ENCODE assay signal across 32 cellular contexts in genomic region chr3:197019021-197019420, GRCh38. TPM values are rescaled to one million over a fixed set of nuclear protein-coding genes. Genes with fewer than 3 reads are reported as not detected.
DNase-seq lines count a peak whose midpoint lies in the region; ATAC-seq, FAIRE-seq and TF ChIP-seq lines count a peak whose summit lies in the region.
"Had no signal": no experiment of that assay in that cellular context is flagged by ENCODE, and none has a peak within 500 bp of the region (broad histone marks: within the 10 kb centered on the region; RNA-seq: fewer than 3 reads in every experiment).

No MANE protein-coding gene starts in this region.

- BruUV-seq in endothelial cell of umbilical vein (replicated peaks; lab: Mats Ljungman, UMichigan): no TSS peak

- TF ChIP-seq CTCF in SK-N-SH (IDR thresholded peaks at IDR 0.05) (no peak), endothelial cell of umbilical vein (IDR thresholded peaks at IDR 0.05; ENCODE audit: extremely low read depth in 1 of 2, insufficient read depth in 1 of 2, low read depth in 1 of 2, low read length in 2 of 2) (no peak), osteoblast (IDR thresholded peaks at IDR 0.05; ENCODE audit: extremely low read depth, low read depth, low read length) (no peak), transverse colon (IDR thresholded peaks at IDR 0.05) (no peak)

- POLR2A ChIA-PET in SK-N-SH (lab: Yijun Ruan, JAX) (no interaction called here), endothelial cell of umbilical vein (lab: Charles Lee) (no interaction called here)

- H2AFZ ChIP-seq in SK-N-SH (ENCODE audit: low read depth) (no peak overlapping the region), endothelial cell of umbilical vein (ENCODE audit: low read depth, low read length) (no peak overlapping the region), osteoblast (ENCODE audit: low read length) (no peak overlapping the region)
- H2AFZ ChIP-seq: parathyroid adenoma had no signal

- intact Hi-C loops in endothelial cell of umbilical vein (cut with micrococcal nuclease) (no loop called here), transverse colon (cut with DNase I; ENCODE audit: low total_unique reads) (no loop called here)

- H3K4me1 ChIP-seq in SK-N-SH (ENCODE audit: control insufficient read depth in 1 of 2, insufficient read depth in 2 of 2, low read depth in 1 of 2, low read length in 1 of 2) (peaks cover 0 to 9% of the 10 kb centered on the region in 2 experiments; a peak in 1 of 4 replicates), endothelial cell of umbilical vein (ENCODE audit: control insufficient read depth, extremely low read depth, insufficient read depth, low read length) (no peaks in the 10 kb centered on the region), osteoblast (ENCODE audit: insufficient read depth, low read length) (no peaks in the 10 kb centered on the region), transverse colon (peaks cover 0 to 3% (median 0%) of the 10 kb centered on the region in 4 donors)
- H3K4me1 ChIP-seq: foreskin keratinocyte, parathyroid adenoma, uterus had no signal

- H3K9me3 ChIP-seq in SK-N-SH: no peaks in the 10 kb centered on the region
- no peaks in the 10 kb centered on the region for H3K9me3 ChIP-seq in endothelial cell of umbilical vein (replicated peaks; ENCODE audit: control insufficient read depth, insufficient read depth, low read length)
- no peaks in the 10 kb centered on the region for H3K9me3 ChIP-seq in osteoblast (ENCODE audit: low read depth, low read length)
- no peaks in the 10 kb centered on the region for H3K9me3 ChIP-seq in transverse colon
- H3K9me3 ChIP-seq: esophagus squamous epithelium, heart right ventricle, right atrium auricular region, uterus had no signal

- H3K79me2 ChIP-seq in SK-N-SH (ENCODE audit: insufficient read depth) (no peaks in the 10 kb centered on the region), endothelial cell of umbilical vein (ENCODE audit: control insufficient read depth, insufficient read depth, low read length) (no peaks in the 10 kb centered on the region), osteoblast (ENCODE audit: insufficient read depth, low read length) (no peaks in the 10 kb centered on the region)
- H3K79me2 ChIP-seq: parathyroid adenoma had no signal

- H3K36me3 ChIP-seq in SK-N-SH (replicated peaks in 1 of 2; ENCODE audit: control insufficient read depth in 1 of 2, insufficient read depth in 2 of 2, low read length in 1 of 2) (no peaks in the 10 kb centered on the region), endothelial cell of umbilical vein (ENCODE audit: control insufficient read depth in 2 of 2, extremely low read depth in 1 of 2, insufficient read depth in 2 of 2, low read length in 2 of 2) (no peaks in the 10 kb centered on the region), osteoblast (ENCODE audit: insufficient read depth, low read length) (no peaks in the 10 kb centered on the region), transverse colon (no peaks in the 10 kb centered on the region)
- H3K36me3 ChIP-seq: esophagus squamous epithelium, heart right ventricle, right atrium auricular region, uterus had no signal

- peaks cover 2% of the 10 kb centered on the region for H3F3A ChIP-seq in SK-N-SH (replicated peaks; ENCODE audit: insufficient read depth)

- H3K9ac ChIP-seq in SK-N-SH (no peak overlapping the region), endothelial cell of umbilical vein (replicated peaks; ENCODE audit: extremely low read depth, insufficient read depth, low read length) (no peak overlapping the region)
- H3K9ac ChIP-seq: parathyroid adenoma had no signal

- no peaks in the 10 kb centered on the region for H3K9me1 ChIP-seq in endothelial cell of umbilical vein (replicated peaks; ENCODE audit: control insufficient read depth, extremely low read depth, insufficient read depth, low read length)

- peak; percentile 3 for DNase-seq in SK-N-SH
- DNase-seq in NCI-H526 (lab: John Stamatoyannopoulos, UW): peak; percentile 75 to 77
- no peak for DNase-seq in endothelial cell of umbilical vein (ENCODE audit: low read depth, low spot score)
- DNase-seq in osteoblast (ENCODE audit: insufficient read length, low spot score, missing footprints): peak; percentile 80
- no peak for DNase-seq in transverse colon
- DNase-seq: 8988T; activated CD4-positive, alpha-beta T cell treated with anti-CD3 and anti-CD28 coated beads for 4 hours; activated gamma-delta T cell treated with Interleukin-2 at 50 U/mL for 16 hours; aorta; caudate nucleus; DMS79 treated with DMSO at 0.1 percent for 48 hours; esophagus squamous epithelium; foreskin keratinocyte; GDM1; heart right ventricle; IMR-90; NCI-H1694; NCI-H524; nephron progenitor cell; NK-92 treated with Interleukin-12 subunit alpha and Interleukin-12 subunit beta, amount 100 ng/mL, for 24 hours; SHP77 treated with DMSO at 0.1 percent for 48 hours; stimulated activated naive CD8-positive, alpha-beta T cell treated with anti-CD3 and anti-CD28 coated beads, Interleukin-15, Interleukin-2, amounts not matched to agents 100 U/mL and 50 U/mL, for 24 hours; SW 1271; T-helper 9 cell had no signal

- H3K4me3 ChIP-seq in SK-N-SH (ENCODE audit: low read depth in 2 of 2, low read length in 1 of 2): no peak overlapping the region
- no peak overlapping the region for H3K4me3 ChIP-seq in endothelial cell of umbilical vein (replicated peaks in 1 of 3; ENCODE audit: insufficient read depth in 1 of 3, low read depth in 1 of 3, low read length in 3 of 3)
- H3K4me3 ChIP-seq in osteoblast (ENCODE audit: insufficient read depth, low read length): no peak overlapping the region
- H3K4me3 ChIP-seq in transverse colon: no peak overlapping the region
- H3K4me3 ChIP-seq: esophagus squamous epithelium, heart right ventricle, right atrium auricular region, smooth muscle cell, uterus had no signal

- ATAC-seq in SK-N-SH treated with all-trans-retinoic acid at 6 μM for 48 hours: no peak
- no peak for ATAC-seq in GM19395 (IDR thresholded peaks at IDR 0.05; ENCODE audit: unreplicated experiment)
- no peak for ATAC-seq in GM18858 (IDR thresholded peaks at IDR 0.05; ENCODE audit: unreplicated experiment)
- ATAC-seq: foreskin keratinocyte; heart right ventricle; stimulated activated naive CD8-positive, alpha-beta T cell treated with anti-CD3 and anti-CD28 coated beads, Interleukin-15, Interleukin-2, amounts not matched to agents 100 U/mL and 50 U/mL, for 24 hours had no signal

- in situ Hi-C loops in transverse colon (cut with MboI; ENCODE audit: low pct_ligation_motif_present in 1 of 4, low pct_unique_long_range_greater_than_20kb in 1 of 4, low sequenced_read_pairs in 3 of 4): no loop called here

- TF ChIP-seq EP300 in SK-N-SH (IDR thresholded peaks at IDR 0.05; ENCODE audit: borderline replicate concordance in 1 of 2, low read depth in 1 of 2, low read length in 1 of 2) (no peak), transverse colon (IDR thresholded peaks at IDR 0.05; ENCODE audit: low read depth) (no peak)

- FAIRE-seq in endothelial cell of umbilical vein (lab: Jason Lieb, UNC): no peak

- H3K9me2 ChIP-seq in SK-N-SH: no peaks in the 10 kb centered on the region

- H3K27ac ChIP-seq in SK-N-SH (ENCODE audit: low read depth in 2 of 2, low read length in 1 of 2): no peak overlapping the region
- H3K27ac ChIP-seq in endothelial cell of umbilical vein (ENCODE audit: insufficient read depth, low read depth, low read length): no peak overlapping the region
- H3K27ac ChIP-seq in osteoblast (ENCODE audit: low read depth, low read length): no peak overlapping the region
- H3K27ac ChIP-seq in transverse colon: no peak overlapping the region
- H3K27ac ChIP-seq: esophagus squamous epithelium, foreskin keratinocyte, heart right ventricle, parathyroid adenoma, right atrium auricular region, uterus, VCaP had no signal

- WGBS in SK-N-SH (ENCODE audit: low lambda C conversion rate): 97% methylated on average over 6 of the region's 6 CpGs
- WGBS in transverse colon (ENCODE audit: low coverage in 1 of 2), 2 donors: 35 to 52% methylated on average over 5 to 6 of the region's 6 CpGs

- H4K20me1 ChIP-seq in SK-N-SH (ENCODE audit: insufficient read depth) (no peaks in the 10 kb centered on the region), endothelial cell of umbilical vein (replicated peaks; ENCODE audit: control insufficient read depth, extremely low read depth, insufficient read depth, low read length) (no peaks in the 10 kb centered on the region), osteoblast (ENCODE audit: insufficient read depth, low read length) (no peaks in the 10 kb centered on the region)

- TF ChIP-seq POLR2A in endothelial cell of umbilical vein (IDR thresholded peaks at IDR 0.05; ENCODE audit: low read depth, low read length) (no peak), transverse colon (IDR thresholded peaks at IDR 0.05) (no peak)

- CTCF ChIA-PET in SK-N-SH (lab: Yijun Ruan, JAX) (interaction anchor here (1.0 to 11.0 kb wide), 4 partner anchors 9 to 16 kb away, joined by 3 to 81 read pairs (median 5); partner anchors contain the start of gene MELTF), endothelial cell of umbilical vein (lab: Charles Lee) (interaction anchor here (0.8 to 1.5 kb wide), 3 partner anchors 9 to 16 kb away, joined by 3 to 4 read pairs (median 3); no protein-coding TSS in a partner anchor)

- H3K4me2 ChIP-seq in SK-N-SH (no peak overlapping the region), endothelial cell of umbilical vein (ENCODE audit: insufficient read depth, low read length) (no peak overlapping the region), osteoblast (ENCODE audit: insufficient read depth, low read length) (no peak overlapping the region)
- H3K4me2 ChIP-seq: smooth muscle cell had no signal

- TF ChIP-seq RAD21 in SK-N-SH (IDR thresholded peaks at IDR 0.05; ENCODE audit: low read length): no peak

- H3K27me3 ChIP-seq in SK-N-SH (ENCODE audit: insufficient read depth): no peaks in the 10 kb centered on the region
- peaks cover 14 to 27% of the 10 kb centered on the region in 2 experiments for H3K27me3 ChIP-seq in endothelial cell of umbilical vein (ENCODE audit: control insufficient read depth in 2 of 2, insufficient read depth in 2 of 2, low read length in 2 of 2)
- peaks cover 38% of the 10 kb centered on the region for H3K27me3 ChIP-seq in osteoblast (ENCODE audit: insufficient read depth, low read length)
- H3K27me3 ChIP-seq in transverse colon: no peaks in the 10 kb centered on the region
- H3K27me3 ChIP-seq: right atrium auricular region, uterus had no signal

- dilution Hi-C loops in endothelial cell of umbilical vein (cut with MboI; ENCODE audit: extremely low pct_ligation_motif_present, low sequenced_read_pairs): no loop called here

RNA-seq across cellular contexts. Expression of gene MELTF, which starts 10.6 kb away (rescaled TPM):
- polyA plus RNA-seq in SK-N-SH (2012; rRNA removed): 27.2 and 32.4 TPM in 2 replicates
- polyA plus RNA-seq in SK-N-SH (2012; cell fraction: cytosol; rRNA removed): 20.5 and 26.3 TPM in 2 replicates
- polyA plus RNA-seq in SK-N-SH (2012; cell fraction: nucleus; rRNA removed): 62.4 and 65.4 TPM in 2 replicates
- 1.3 and 2.3 TPM in 2 replicates for total RNA-seq in endothelial cell of umbilical vein
- 0.59 and 1.2 TPM in 2 replicates for polyA plus RNA-seq in endothelial cell of umbilical vein
- 0.45 and 0.63 TPM in 2 replicates for polyA plus RNA-seq in endothelial cell of umbilical vein (2011; cell fraction: cytosol; rRNA removed)
- polyA plus RNA-seq in endothelial cell of umbilical vein (2011; cell fraction: nucleus; rRNA removed): 1.4 and 1.9 TPM in 2 replicates
- polyA plus RNA-seq in endothelial cell of umbilical vein (2012): 0.47 and 1.3 TPM in 2 replicates
- polyA minus RNA-seq in endothelial cell of umbilical vein: 0.76 and 1.8 TPM in 2 replicates
- polyA minus RNA-seq in endothelial cell of umbilical vein (2011; cell fraction: cytosol; rRNA and poly(A)+ RNA removed): 1.7 TPM
- polyA minus RNA-seq in endothelial cell of umbilical vein (2011; cell fraction: nucleus; rRNA and poly(A)+ RNA removed): 1.9 and 2.0 TPM in 2 replicates
- total RNA-seq in osteoblast: 2.4 and 5.1 TPM in 2 replicates
- total RNA-seq in transverse colon: 10 to 100 TPM in 2 of 4 donors, 1 to 10 TPM in 2; 3.0 to 20.6 (median 10.3) TPM

RNA-seq across cellular contexts. Expression of gene PIGZ, which starts 50.4 kb away (rescaled TPM):
- polyA plus RNA-seq in SK-N-SH (2012; rRNA removed) (4.1 and 5.0 TPM in 2 replicates), endothelial cell of umbilical vein (6.5 and 7.0 TPM in 2 replicates)
- 2.6 and 3.5 TPM in 2 replicates for polyA plus RNA-seq in SK-N-SH (2012; cell fraction: cytosol; rRNA removed)
- polyA plus RNA-seq in SK-N-SH (2012; cell fraction: nucleus; rRNA removed): 13.7 and 18.2 TPM in 2 replicates
- total RNA-seq in endothelial cell of umbilical vein (5.1 and 6.0 TPM in 2 replicates), osteoblast (2.9 and 4.0 TPM in 2 replicates), transverse colon (100 to 1,000 TPM; 143 to 541 (median 233) TPM)
- polyA plus RNA-seq in endothelial cell of umbilical vein (2011; cell fraction: cytosol; rRNA removed): 3.4 and 3.9 TPM in 2 replicates
- 8.8 and 9.2 TPM in 2 replicates for polyA plus RNA-seq in endothelial cell of umbilical vein (2011; cell fraction: nucleus; rRNA removed)
- polyA plus RNA-seq in endothelial cell of umbilical vein (2012): 4.0 and 4.5 TPM in 2 replicates
- polyA minus RNA-seq in endothelial cell of umbilical vein: 3.0 and 3.8 TPM in 2 replicates
- polyA minus RNA-seq in endothelial cell of umbilical vein (2011; cell fraction: cytosol; rRNA and poly(A)+ RNA removed): 0.41 TPM
- polyA minus RNA-seq in endothelial cell of umbilical vein (2011; cell fraction: nucleus; rRNA and poly(A)+ RNA removed): 2.8 and 3.6 TPM in 2 replicates

Comparison
In these comparisons a context has a peak if more than half of its experiments do, and no peak if none do; other contexts are left out.
1. DNase-seq: peak in SK-N-SH (single experiment), NCI-H526 (2 of 2) and osteoblast (single experiment); none in endothelial cell of umbilical vein (single experiment) and transverse colon (single experiment).
2. RNA of gene PIGZ, which starts 50.4 kb away (total RNA-seq): 143 to 541 TPM in transverse colon; 5.1 to 6.0 TPM in endothelial cell of umbilical vein and 2.9 to 4.0 TPM in osteoblast; every median in the first group is over 10 times any median in the second.